Comparison of ENCODE assay signal across 27 cellular contexts in genomic region chr13:77975358-77976042, GRCh38. TPM values are rescaled to one million over a fixed set of nuclear protein-coding genes. Genes with fewer than 3 reads are reported as not detected.
"Had no signal": no experiment of that assay in that cellular context is flagged by ENCODE, and none has a peak within 500 bp of the region (broad histone marks: within the 10 kb centered on the region; RNA-seq: fewer than 3 reads in every experiment).

No MANE protein-coding gene starts in this region.

- ATAC-seq: activated CD4-positive, CD25-positive, alpha-beta regulatory T cell treated with anti-CD3 and anti-CD28 coated beads, Interleukin-2, amount 50 U/mL, for 24 hours; gastrocnemius medialis; naive thymus-derived CD4-positive, alpha-beta T cell; right lobe of liver; stimulated activated naive CD8-positive, alpha-beta T cell treated with anti-CD3 and anti-CD28 coated beads, Interleukin-15, Interleukin-2, amounts not matched to agents 100 U/mL and 50 U/mL, for 24 hours had no signal

- H3K9me3 ChIP-seq: ascending aorta, colonic mucosa, gastrocnemius medialis, right lobe of liver, testis, transverse colon had no signal

- H3K36me3 ChIP-seq: ascending aorta, cardiac muscle cell, colonic mucosa, gastrocnemius medialis, right lobe of liver, transverse colon had no signal

- H3K4me1 ChIP-seq: ascending aorta, colonic mucosa, gastrocnemius medialis, right lobe of liver, testis, transverse colon had no signal

- H3K4me3 ChIP-seq: ascending aorta, cardiac muscle cell, colonic mucosa, dorsolateral prefrontal cortex, gastrocnemius medialis, right lobe of liver, testis, transverse colon had no signal

- H3K27me3 ChIP-seq: ascending aorta, cardiac muscle cell, colonic mucosa, dorsolateral prefrontal cortex, gastrocnemius medialis, right lobe of liver, testis, transverse colon had no signal

- H3K27ac ChIP-seq: ascending aorta, cardiac muscle cell, colonic mucosa, dorsolateral prefrontal cortex, gastrocnemius medialis, right lobe of liver, testis, transverse colon, VCaP had no signal

- DNase-seq: activated CD4-positive, alpha-beta memory T cell treated with anti-CD3 and anti-CD28 coated beads, Interleukin-2, amount 10 ng/mL, durations not matched to agents 7 days and 5 days; activated CD4-positive, alpha-beta T cell treated with anti-CD3 and anti-CD28 coated beads for 48 hours; activated CD8-positive, alpha-beta memory T cell treated with anti-CD3 and anti-CD28 coated beads, Interleukin-2, amount 50 U/mL, for 48 hours; activated gamma-delta T cell; activated naive CD4-positive, alpha-beta T cell treated with anti-CD3 and anti-CD28 coated beads, Interleukin-2, amount 10 ng/mL, durations not matched to agents 7 days and 5 days; activated naive CD8-positive, alpha-beta T cell treated with anti-CD3 and anti-CD28 coated beads, Interleukin-2, amount 10 ng/mL, durations not matched to agents 7 days and 5 days; activated T-cell treated with anti-CD3 and anti-CD28 coated beads, Interleukin-2, amount 50 U/mL, for 24 hours; cerebellar nuclear complex; colonic mucosa; dorsolateral prefrontal cortex; effector memory CD4-positive, alpha-beta T cell; gastrocnemius medialis; glutamatergic neuron; midbrain; naive thymus-derived CD4-positive, alpha-beta T cell; occipital lobe; right lobe of liver; stimulated activated CD4-positive, alpha-beta T cell treated with anti-CD3 and anti-CD28 coated beads, Interleukin-12 subunit alpha, Interleukin-12 subunit beta, amount 100 ng/mL, for 4 hours; stimulated activated CD4-positive, alpha-beta T cell treated with anti-CD3 and anti-CD28 coated beads, Interleukin-4, amount 100 ng/mL, for 1 hour; stimulated activated naive CD8-positive, alpha-beta T cell treated with anti-CD3 and anti-CD28 coated beads, Interleukin-15, Interleukin-2, amounts not matched to agents 100 U/mL and 50 U/mL, for 24 hours; T-helper 2 cell; testis; transverse colon had no signal

RNA-seq across cellular contexts. Expression of gene EDNRB, which starts 56.9 kb away (rescaled TPM):
- total RNA-seq: activated CD4-positive, alpha-beta memory T cell treated with anti-CD3 and anti-CD28 coated beads, Interleukin-2, amount 10 ng/mL, durations not matched to agents 7 days and 5 days; activated naive CD8-positive, alpha-beta T cell treated with anti-CD3 and anti-CD28 coated beads, Interleukin-2, amount 10 ng/mL, durations not matched to agents 7 days and 5 days had no signal
- polyA plus RNA-seq: naive thymus-derived CD4-positive, alpha-beta T cell had no signal
